ENCODE assay signal across 25 cellular contexts in the genomic region with DNA sequence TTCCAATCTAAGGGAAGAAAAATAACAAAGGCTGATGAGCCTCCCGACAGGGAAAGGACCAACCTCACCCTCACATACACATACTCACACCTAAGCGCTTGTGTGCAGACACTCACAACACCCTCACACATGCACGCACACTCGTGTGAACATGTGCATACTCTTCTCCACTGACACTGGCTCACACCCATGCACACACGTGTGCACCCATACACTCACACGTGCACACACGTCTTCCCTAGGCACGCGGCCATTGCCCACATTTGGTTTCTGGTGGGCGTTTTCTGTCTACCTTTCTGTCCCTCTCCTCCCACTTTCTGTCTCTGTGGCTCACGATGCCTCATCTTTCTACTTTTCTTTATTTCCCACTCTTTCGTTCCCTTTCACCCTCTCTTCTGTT.
"Had no signal": no experiment of that assay in that cellular context is flagged by ENCODE, and none has a peak within 500 bp of the region (broad histone marks: within the 10 kb centered on the region; RNA-seq: fewer than 3 reads in every experiment).

No MANE protein-coding gene starts in this region.

- ATAC-seq: activated naive CD8-positive, alpha-beta T cell treated with anti-CD3 and anti-CD28 coated beads, Interleukin-2, amount 50 U/mL, for 24 hours; effector memory CD8-positive, alpha-beta T cell; gastroesophageal sphincter; naive thymus-derived CD4-positive, alpha-beta T cell; sciatic nerve; stimulated activated memory B cell treated with anti-CD40 and anti-IgM and Interleukin-4, amounts not matched to agents 10 μg/mL and 1 μg/mL and 100 μg/mL, for 72 hours; stimulated activated naive CD8-positive, alpha-beta T cell treated with anti-CD3 and anti-CD28 coated beads, Interleukin-15, amount 100 ng/mL, for 72 hours had no signal

- H3K36me3 ChIP-seq: gastroesophageal sphincter, neural progenitor cell had no signal

- H3K9me3 Mint-ChIP-seq: activated CD4-positive, alpha-beta memory T cell treated with anti-CD3 and anti-CD28 coated beads for 36 hours; activated naive CD4-positive, alpha-beta T cell treated with anti-CD3 and anti-CD28 coated beads, Interleukin-2, amount 50 U/mL, for 24 hours; activated naive CD8-positive, alpha-beta T cell treated with anti-CD3 and anti-CD28 coated beads, Interleukin-2, amount 50 U/mL, for 24 hours; activated T-cell treated with anti-CD3 and anti-CD28 coated beads, Interleukin-2, amount 50 U/mL, for 24 hours; activated T-helper 2 cell treated with anti-CD3 and anti-CD28 coated beads, Interferon-gamma antibody, Interleukin-2, Interleukin-4, amounts not matched to agents 10 μg/mL and 5 μg/mL and 100 μg/mL, durations not matched to agents 14 hours and 24 hours and 36 hours; effector memory CD8-positive, alpha-beta T cell; neural progenitor cell; stimulated activated naive CD8-positive, alpha-beta T cell treated with anti-CD3 and anti-CD28 coated beads, Interleukin-15, amount 100 ng/mL, for 72 hours; T-helper 2 cell treated with Interferon-gamma antibody and Interleukin-4, amounts not matched to agents 5 μg/mL and 100 μg/mL, for 36 hours had no signal

- H3K9ac ChIP-seq: neural progenitor cell had no signal

- DNase-seq: activated CD4-positive, alpha-beta memory T cell treated with anti-CD3 and anti-CD28 coated beads for 36 hours; activated CD4-positive, alpha-beta T cell treated with anti-CD3 and anti-CD28 coated beads for 48 hours; activated naive CD8-positive, alpha-beta T cell treated with anti-CD3 and anti-CD28 coated beads, Interleukin-2, amount 50 U/mL, for 24 hours; amygdala; effector memory CD8-positive, alpha-beta T cell; erythroblast; hippocampal formation; immature natural killer cell; midbrain; naive thymus-derived CD4-positive, alpha-beta T cell; occipital lobe; stimulated activated CD4-positive, alpha-beta T cell treated with anti-CD3 and anti-CD28 coated beads, Interleukin-4, amount 100 ng/mL, for 24 hours; substantia nigra; T-helper 1 cell had no signal

- H3K4me2 ChIP-seq: neural progenitor cell had no signal

- H2AFZ ChIP-seq: neural progenitor cell had no signal

- H3K4me1 Mint-ChIP-seq: activated naive CD4-positive, alpha-beta T cell treated with anti-CD3 and anti-CD28 coated beads, Interleukin-2, amount 50 U/mL, for 24 hours; activated naive CD8-positive, alpha-beta T cell treated with anti-CD3 and anti-CD28 coated beads, Interleukin-2, amount 50 U/mL, for 24 hours; immature natural killer cell; stimulated activated memory B cell treated with anti-CD40 and anti-IgM and Interleukin-4, amounts not matched to agents 10 μg/mL and 1 μg/mL and 100 μg/mL, for 72 hours; stimulated activated naive CD8-positive, alpha-beta T cell treated with anti-CD3 and anti-CD28 coated beads, Interleukin-15, amount 100 ng/mL, for 72 hours had no signal

- H3K4me3 Mint-ChIP-seq: activated CD4-positive, alpha-beta memory T cell treated with anti-CD3 and anti-CD28 coated beads for 36 hours; activated naive CD4-positive, alpha-beta T cell treated with anti-CD3 and anti-CD28 coated beads, Interleukin-2, amount 50 U/mL, for 24 hours; activated naive CD8-positive, alpha-beta T cell treated with anti-CD3 and anti-CD28 coated beads, Interleukin-2, amount 50 U/mL, for 24 hours; activated T-cell treated with anti-CD3 and anti-CD28 coated beads, Interleukin-2, amount 50 U/mL, for 24 hours; effector memory CD8-positive, alpha-beta T cell; immature natural killer cell; naive thymus-derived CD4-positive, alpha-beta T cell; neural progenitor cell; stimulated activated memory B cell treated with anti-CD40 and anti-IgM and Interleukin-4, amounts not matched to agents 10 μg/mL and 1 μg/mL and 100 μg/mL, for 72 hours; stimulated activated naive CD8-positive, alpha-beta T cell treated with anti-CD3 and anti-CD28 coated beads, Interleukin-15, amount 100 ng/mL, for 72 hours; T-helper 2 cell treated with Interferon-gamma antibody and Interleukin-4, amounts not matched to agents 5 μg/mL and 100 μg/mL, for 36 hours had no signal

- H3K27ac ChIP-seq: gastroesophageal sphincter, neural progenitor cell, skin epidermis, VCaP had no signal

- H3K36me3 Mint-ChIP-seq: activated CD4-positive, alpha-beta memory T cell treated with anti-CD3 and anti-CD28 coated beads for 36 hours; activated naive CD4-positive, alpha-beta T cell treated with anti-CD3 and anti-CD28 coated beads, Interleukin-2, amount 50 U/mL, for 24 hours; immature natural killer cell; naive thymus-derived CD4-positive, alpha-beta T cell; neural progenitor cell; stimulated activated memory B cell treated with anti-CD40 and anti-IgM and Interleukin-4, amounts not matched to agents 10 μg/mL and 1 μg/mL and 100 μg/mL, for 72 hours had no signal

- H3K27ac Mint-ChIP-seq: activated CD4-positive, alpha-beta memory T cell treated with anti-CD3 and anti-CD28 coated beads for 36 hours; activated naive CD4-positive, alpha-beta T cell treated with anti-CD3 and anti-CD28 coated beads, Interleukin-2, amount 50 U/mL, for 24 hours; activated naive CD8-positive, alpha-beta T cell treated with anti-CD3 and anti-CD28 coated beads, Interleukin-2, amount 50 U/mL, for 24 hours; activated T-cell treated with anti-CD3 and anti-CD28 coated beads, Interleukin-2, amount 50 U/mL, for 24 hours; activated T-helper 2 cell treated with anti-CD3 and anti-CD28 coated beads, Interferon-gamma antibody, Interleukin-2, Interleukin-4, amounts not matched to agents 10 μg/mL and 5 μg/mL and 100 μg/mL, durations not matched to agents 14 hours and 24 hours and 36 hours; effector memory CD8-positive, alpha-beta T cell; immature natural killer cell; naive thymus-derived CD4-positive, alpha-beta T cell; stimulated activated memory B cell treated with anti-CD40 and anti-IgM and Interleukin-4, amounts not matched to agents 10 μg/mL and 1 μg/mL and 100 μg/mL, for 72 hours; stimulated activated naive CD8-positive, alpha-beta T cell treated with anti-CD3 and anti-CD28 coated beads, Interleukin-15, amount 100 ng/mL, for 72 hours; T-helper 2 cell treated with Interferon-gamma antibody and Interleukin-4, amounts not matched to agents 5 μg/mL and 100 μg/mL, for 36 hours had no signal

- H3K27me3 ChIP-seq: neural progenitor cell had no signal

- H3K4me3 ChIP-seq: gastroesophageal sphincter, neural progenitor cell, skin epidermis had no signal

- H3K9me3 ChIP-seq: gastroesophageal sphincter had no signal
